In the genomic region with DNA sequence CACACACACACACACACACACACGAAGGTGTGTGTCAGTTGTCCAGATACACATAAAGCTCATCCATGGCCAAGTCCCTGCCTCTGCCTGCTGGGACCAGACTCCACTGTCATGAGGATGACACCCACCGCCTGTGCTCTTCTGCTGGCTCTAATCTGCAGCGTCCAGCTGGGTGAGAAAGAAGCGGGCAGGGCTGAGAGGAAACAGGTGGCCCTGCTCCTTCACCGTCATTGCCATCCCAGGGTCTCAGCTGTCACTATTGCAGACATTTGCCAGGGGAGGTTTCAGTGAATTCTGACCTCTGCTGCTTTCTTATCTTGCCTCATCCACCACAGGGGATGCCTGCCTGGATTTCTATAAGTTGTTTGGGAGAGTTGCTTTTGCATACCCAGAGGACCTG, we compare ENCODE assay signal across 1 cellular context.
TF ChIP-seq lines count a peak whose summit lies in the region.

No MANE protein-coding gene starts in this region.

TF ChIP-seq in HepG2, 621 proteins besides CTCF, POLR2A, EP300 and RAD21:
- no peak for TF ChIP-seq CBX5 (CRISPR knock-in tag; IDR thresholded peaks at IDR 0.05; ENCODE audit: borderline replicate concordance)
- TF ChIP-seq TBX3 (IDR thresholded peaks at IDR 0.05; ENCODE audit: borderline replicate concordance) = no peak
- TF ChIP-seq, protein P1, sequence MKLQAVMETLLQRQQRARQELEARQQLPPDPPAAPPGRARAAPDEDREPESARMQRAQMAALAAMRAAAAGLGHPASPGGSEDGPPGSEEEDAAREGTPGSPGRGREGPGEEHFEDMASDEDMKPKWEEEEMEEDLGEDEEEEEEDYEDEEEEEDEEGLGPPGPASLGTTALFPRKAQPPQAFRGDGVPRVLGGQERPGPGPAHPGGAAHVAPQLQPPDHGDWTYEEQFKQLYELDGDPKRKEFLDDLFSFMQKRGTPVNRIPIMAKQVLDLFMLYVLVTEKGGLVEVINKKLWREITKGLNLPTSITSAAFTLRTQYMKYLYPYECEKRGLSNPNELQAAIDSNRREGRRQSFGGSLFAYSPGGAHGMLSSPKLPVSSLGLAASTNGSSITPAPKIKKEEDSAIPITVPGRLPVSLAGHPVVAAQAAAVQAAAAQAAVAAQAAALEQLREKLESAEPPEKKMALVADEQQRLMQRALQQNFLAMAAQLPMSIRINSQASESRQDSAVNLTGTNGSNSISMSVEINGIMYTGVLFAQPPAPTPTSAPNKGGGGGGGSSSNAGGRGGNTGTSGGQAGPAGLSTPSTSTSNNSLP (IDR thresholded peaks at IDR 0.05; ENCODE audit: low read depth, low read length) = no peak
- TF ChIP-seq, protein P2, sequence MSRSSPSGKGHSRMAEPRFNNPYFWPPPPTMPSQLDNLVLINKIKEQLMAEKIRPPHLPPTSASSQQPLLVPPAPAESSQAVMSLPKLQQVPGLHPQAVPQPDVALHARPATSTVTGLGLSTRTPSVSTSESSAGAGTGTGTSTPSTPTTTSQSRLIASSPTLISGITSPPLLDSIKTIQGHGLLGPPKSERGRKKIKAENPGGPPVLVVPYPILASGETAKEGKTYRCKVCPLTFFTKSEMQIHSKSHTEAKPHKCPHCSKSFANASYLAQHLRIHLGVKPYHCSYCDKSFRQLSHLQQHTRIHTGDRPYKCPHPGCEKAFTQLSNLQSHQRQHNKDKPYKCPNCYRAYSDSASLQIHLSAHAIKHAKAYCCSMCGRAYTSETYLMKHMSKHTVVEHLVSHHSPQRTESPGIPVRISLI (CRISPR knock-in tag; IDR thresholded peaks at IDR 0.05; ENCODE audit: borderline replicate concordance) = no peak
- no peak for TF ChIP-seq ELF3 (CRISPR knock-in tag; IDR thresholded peaks at IDR 0.05)
- no peak for TF ChIP-seq ZNF343 (CRISPR knock-in tag; IDR thresholded peaks at IDR 0.05)
- no peak for TF ChIP-seq MED8 (CRISPR knock-in tag; IDR thresholded peaks at IDR 0.05; ENCODE audit: insufficient replicate concordance)
- no peak for TF ChIP-seq NFATC3 (CRISPR knock-in tag; IDR thresholded peaks at IDR 0.05)
- no peak for TF ChIP-seq MIXL1 (CRISPR knock-in tag; IDR thresholded peaks at IDR 0.05)
- no peak for TF ChIP-seq SCMH1 (CRISPR knock-in tag; IDR thresholded peaks at IDR 0.05; ENCODE audit: borderline replicate concordance)
- no peak for TF ChIP-seq HOXA5 (CRISPR knock-in tag; IDR thresholded peaks at IDR 0.05)
- TF ChIP-seq, protein P3, sequence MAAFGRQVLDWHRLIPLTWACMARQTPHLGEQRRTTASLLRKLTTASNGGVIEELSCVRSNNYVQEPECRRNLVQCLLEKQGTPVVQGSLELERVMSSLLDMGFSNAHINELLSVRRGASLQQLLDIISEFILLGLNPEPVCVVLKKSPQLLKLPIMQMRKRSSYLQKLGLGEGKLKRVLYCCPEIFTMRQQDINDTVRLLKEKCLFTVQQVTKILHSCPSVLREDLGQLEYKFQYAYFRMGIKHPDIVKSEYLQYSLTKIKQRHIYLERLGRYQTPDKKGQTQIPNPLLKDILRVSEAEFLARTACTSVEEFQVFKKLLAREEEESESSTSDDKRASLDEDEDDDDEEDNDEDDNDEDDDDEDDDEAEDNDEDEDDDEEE (CRISPR knock-in tag; IDR thresholded peaks at IDR 0.05) = no peak
- TF ChIP-seq ZNF441 (CRISPR knock-in tag; IDR thresholded peaks at IDR 0.05; ENCODE audit: borderline replicate concordance) = no peak
- TF ChIP-seq ZNF768 (CRISPR knock-in tag; IDR thresholded peaks at IDR 0.05) = no peak
- TF ChIP-seq SRF (IDR thresholded peaks at IDR 0.05; ENCODE audit: low read depth, low read length) = no peak
- TF ChIP-seq, protein P4, sequence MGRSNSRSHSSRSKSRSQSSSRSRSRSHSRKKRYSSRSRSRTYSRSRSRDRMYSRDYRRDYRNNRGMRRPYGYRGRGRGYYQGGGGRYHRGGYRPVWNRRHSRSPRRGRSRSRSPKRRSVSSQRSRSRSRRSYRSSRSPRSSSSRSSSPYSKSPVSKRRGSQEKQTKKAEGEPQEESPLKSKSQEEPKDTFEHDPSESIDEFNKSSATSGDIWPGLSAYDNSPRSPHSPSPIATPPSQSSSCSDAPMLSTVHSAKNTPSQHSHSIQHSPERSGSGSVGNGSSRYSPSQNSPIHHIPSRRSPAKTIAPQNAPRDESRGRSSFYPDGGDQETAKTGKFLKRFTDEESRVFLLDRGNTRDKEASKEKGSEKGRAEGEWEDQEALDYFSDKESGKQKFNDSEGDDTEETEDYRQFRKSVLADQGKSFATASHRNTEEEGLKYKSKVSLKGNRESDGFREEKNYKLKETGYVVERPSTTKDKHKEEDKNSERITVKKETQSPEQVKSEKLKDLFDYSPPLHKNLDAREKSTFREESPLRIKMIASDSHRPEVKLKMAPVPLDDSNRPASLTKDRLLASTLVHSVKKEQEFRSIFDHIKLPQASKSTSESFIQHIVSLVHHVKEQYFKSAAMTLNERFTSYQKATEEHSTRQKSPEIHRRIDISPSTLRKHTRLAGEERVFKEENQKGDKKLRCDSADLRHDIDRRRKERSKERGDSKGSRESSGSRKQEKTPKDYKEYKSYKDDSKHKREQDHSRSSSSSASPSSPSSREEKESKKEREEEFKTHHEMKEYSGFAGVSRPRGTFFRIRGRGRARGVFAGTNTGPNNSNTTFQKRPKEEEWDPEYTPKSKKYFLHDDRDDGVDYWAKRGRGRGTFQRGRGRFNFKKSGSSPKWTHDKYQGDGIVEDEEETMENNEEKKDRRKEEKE (IDR thresholded peaks at IDR 0.05) = no peak
- TF ChIP-seq GLI4 (CRISPR knock-in tag; IDR thresholded peaks at IDR 0.05; ENCODE audit: borderline replicate concordance) = no peak
- no peak for TF ChIP-seq JARID2 (CRISPR knock-in tag; IDR thresholded peaks at IDR 0.05; ENCODE audit: insufficient replicate concordance)
- no peak for TF ChIP-seq CAMTA2 (CRISPR knock-in tag; IDR thresholded peaks at IDR 0.05; ENCODE audit: borderline replicate concordance)
- TF ChIP-seq SETDB1 (CRISPR knock-in tag; IDR thresholded peaks at IDR 0.05; ENCODE audit: borderline replicate concordance) = no peak
TF ChIP-seq in HepG2: peak in this region for 0.
